ENCODE assay signal across 11 cellular contexts in the genomic region with DNA sequence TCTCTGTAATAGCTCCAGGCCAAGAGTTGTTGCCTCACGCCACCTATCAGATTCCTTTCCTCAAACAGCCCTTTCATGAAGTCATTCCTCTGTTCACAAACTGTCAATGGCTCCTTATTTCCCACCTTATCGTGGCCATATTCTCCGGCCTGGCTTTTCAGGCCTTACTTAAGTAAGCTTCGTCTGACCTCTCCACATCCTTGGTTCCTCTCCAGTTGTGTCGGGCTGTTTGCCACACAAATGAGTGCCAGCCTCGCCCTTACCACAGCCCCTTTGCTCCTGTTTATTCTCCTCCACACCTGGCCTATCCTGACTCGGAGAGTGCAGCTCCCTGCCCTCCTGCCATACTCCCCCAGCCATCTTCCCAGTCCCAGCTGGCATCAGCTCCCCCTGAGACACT. TPM values are rescaled to one million over a fixed set of nuclear protein-coding genes. Genes with fewer than 3 reads are reported as not detected.
DNase-seq lines count a peak whose midpoint lies in the region; ATAC-seq and TF ChIP-seq lines count a peak whose summit lies in the region.
"Had no signal": no experiment of that assay in that cellular context is flagged by ENCODE, and none has a peak within 500 bp of the region (broad histone marks: within the 10 kb centered on the region; RNA-seq: fewer than 3 reads in every experiment).

No MANE protein-coding gene starts in this region.

- ATAC-seq in activated B cell treated with CpG ODN at 0.5 μM for 24 hours (ENCODE audit: low read depth) (no peak), HG02852 (IDR thresholded peaks at IDR 0.05; ENCODE audit: unreplicated experiment) (no peak)
- no peak for ATAC-seq in stimulated activated memory B cell treated with anti-CD40 and anti-IgM and Interleukin-4, amounts not matched to agents 10 μg/mL and 1 μg/mL and 100 μg/mL, for 72 hours
- ATAC-seq: activated T-cell treated with anti-CD3 and anti-CD28 coated beads, Interleukin-2, amount 50 U/mL, for 4 hours had no signal

- H3K9me3 Mint-ChIP-seq in T-helper 1 cell treated with Interleukin-12 subunit alpha and Interleukin-12 subunit beta and Interleukin-4 antibody, amounts not matched to agents 30 μg/mL and 1 μg/mL, for 36 hours = no peaks in the 10 kb centered on the region
- no peaks in the 10 kb centered on the region for H3K9me3 Mint-ChIP-seq in activated B cell treated with CpG ODN at 0.5 μM for 24 hours
- H3K9me3 Mint-ChIP-seq in stimulated activated memory B cell treated with anti-CD40 and anti-IgM and Interleukin-4, amounts not matched to agents 10 μg/mL and 1 μg/mL and 100 μg/mL, for 72 hours = no peaks in the 10 kb centered on the region
- H3K9me3 Mint-ChIP-seq: activated T-cell treated with anti-CD3 and anti-CD28 coated beads, Interleukin-2, amount 50 U/mL, for 4 hours had no signal

- POLR2A ChIA-PET in activated B cell treated with CpG ODN at 0.5 μM for 24 hours (lab: Charles Lee) = interaction anchor here (1.4 to 1.7 kb wide), 2 partner anchors 20 to 22 kb away, joined by 3 to 6 read pairs; a partner anchor contains a TSS

- peaks cover 20% of the 10 kb centered on the region for H3K4me1 Mint-ChIP-seq in T-helper 1 cell treated with Interleukin-12 subunit alpha and Interleukin-12 subunit beta and Interleukin-4 antibody, amounts not matched to agents 30 μg/mL and 1 μg/mL, for 36 hours (ENCODE audit: low read depth)
- H3K4me1 Mint-ChIP-seq in activated B cell treated with CpG ODN at 0.5 μM for 24 hours = peaks cover 30% of the 10 kb centered on the region
- H3K4me1 Mint-ChIP-seq in stimulated activated memory B cell treated with anti-CD40 and anti-IgM and Interleukin-4, amounts not matched to agents 10 μg/mL and 1 μg/mL and 100 μg/mL, for 72 hours = peaks cover 51% of the 10 kb centered on the region

- no peak for DNase-seq in T-helper 1 cell
- DNase-seq in activated B cell treated with CpG ODN at 0.5 μM for 24 hours = peak; percentile 6
- peak; percentile 50 for DNase-seq in islet precursor cell
- DNase-seq in NCI-H1417 treated with DMSO at 0.1 percent for 48 hours (lab: John Stamatoyannopoulos, UW) = no peak
- DNase-seq in NK-92 (lab: John Stamatoyannopoulos, UW; ENCODE audit: unreplicated experiment) = no peak
- DNase-seq: activated T-cell treated with anti-CD3 and anti-CD28 coated beads, Interleukin-2, amount 50 U/mL, for 4 hours; DMS79 treated with DMSO at 0.1 percent for 48 hours; stimulated activated CD4-positive, alpha-beta T cell treated with anti-CD3 and anti-CD28 coated beads, Interleukin-15, amount 100 ng/mL, for 24 hours had no signal

- H3K27me3 Mint-ChIP-seq in T-helper 1 cell treated with Interleukin-12 subunit alpha and Interleukin-12 subunit beta and Interleukin-4 antibody, amounts not matched to agents 30 μg/mL and 1 μg/mL, for 36 hours (ENCODE audit: low read depth) = no peaks in the 10 kb centered on the region
- H3K27me3 Mint-ChIP-seq in activated B cell treated with CpG ODN at 0.5 μM for 24 hours = no peaks in the 10 kb centered on the region
- H3K27me3 Mint-ChIP-seq in stimulated activated memory B cell treated with anti-CD40 and anti-IgM and Interleukin-4, amounts not matched to agents 10 μg/mL and 1 μg/mL and 100 μg/mL, for 72 hours = no peaks in the 10 kb centered on the region

- CTCF ChIA-PET in activated B cell treated with CpG ODN at 0.5 μM for 24 hours (lab: Charles Lee) = interaction anchor here (1.0 to 3.3 kb wide), 4 partner anchors 10 to 201 kb away, joined by 3 to 11 read pairs (median 8); no protein-coding TSS in a partner anchor

- peak overlapping the region; percentile 59 for H3K4me3 Mint-ChIP-seq in T-helper 1 cell treated with Interleukin-12 subunit alpha and Interleukin-12 subunit beta and Interleukin-4 antibody, amounts not matched to agents 30 μg/mL and 1 μg/mL, for 36 hours
- peak overlapping the region; percentile 44 for H3K4me3 Mint-ChIP-seq in activated B cell treated with CpG ODN at 0.5 μM for 24 hours
- H3K4me3 Mint-ChIP-seq in stimulated activated memory B cell treated with anti-CD40 and anti-IgM and Interleukin-4, amounts not matched to agents 10 μg/mL and 1 μg/mL and 100 μg/mL, for 72 hours = peak overlapping the region; percentile 24
- H3K4me3 Mint-ChIP-seq: activated T-cell treated with anti-CD3 and anti-CD28 coated beads, Interleukin-2, amount 50 U/mL, for 4 hours had no signal

- intact Hi-C loops in activated B cell treated with CpG ODN at 0.5 μM for 24 hours (cut with micrococcal nuclease) = no loop called here

- peaks cover 16% of the 10 kb centered on the region for H3K36me3 Mint-ChIP-seq in T-helper 1 cell treated with Interleukin-12 subunit alpha and Interleukin-12 subunit beta and Interleukin-4 antibody, amounts not matched to agents 30 μg/mL and 1 μg/mL, for 36 hours (ENCODE audit: low read depth)
- peaks cover 22% of the 10 kb centered on the region for H3K36me3 Mint-ChIP-seq in activated B cell treated with CpG ODN at 0.5 μM for 24 hours (ENCODE audit: low read depth)
- H3K36me3 Mint-ChIP-seq in stimulated activated memory B cell treated with anti-CD40 and anti-IgM and Interleukin-4, amounts not matched to agents 10 μg/mL and 1 μg/mL and 100 μg/mL, for 72 hours = peaks cover 28% of the 10 kb centered on the region

- no peak overlapping the region for H3K27ac Mint-ChIP-seq in T-helper 1 cell treated with Interleukin-12 subunit alpha and Interleukin-12 subunit beta and Interleukin-4 antibody, amounts not matched to agents 30 μg/mL and 1 μg/mL, for 36 hours
- peak overlapping the region; percentile 10 for H3K27ac Mint-ChIP-seq in activated B cell treated with CpG ODN at 0.5 μM for 24 hours
- peak overlapping the region; percentile 1 for H3K27ac Mint-ChIP-seq in stimulated activated memory B cell treated with anti-CD40 and anti-IgM and Interleukin-4, amounts not matched to agents 10 μg/mL and 1 μg/mL and 100 μg/mL, for 72 hours

- no peak for TF ChIP-seq CTCF in activated B cell treated with CpG ODN at 0.5 μM for 24 hours (IDR thresholded peaks at IDR 0.05)

RNA-seq across cellular contexts. Expression of a gene that starts 2.0 kb away (rescaled TPM):
- total RNA-seq in activated B cell treated with CpG ODN at 0.5 μM for 24 hours = 65.1 and 71.2 TPM in 2 replicates

RNA-seq across cellular contexts. Expression of a gene that starts 3.7 kb away (rescaled TPM):
- 11.0 and 11.2 TPM in 2 replicates for total RNA-seq in activated B cell treated with CpG ODN at 0.5 μM for 24 hours

RNA-seq across cellular contexts. Expression of a gene that starts 18.9 kb away (rescaled TPM):
- total RNA-seq in activated B cell treated with CpG ODN at 0.5 μM for 24 hours = 41.7 and 45.3 TPM in 2 replicates

RNA-seq across cellular contexts. Expression of a gene that starts 22.4 kb away (rescaled TPM):
- 3.5 and 5.2 TPM in 2 replicates for total RNA-seq in activated B cell treated with CpG ODN at 0.5 μM for 24 hours

RNA-seq across cellular contexts. Expression of a gene that starts 52.2 kb away (rescaled TPM):
- 4.1 and 5.1 TPM in 2 replicates for total RNA-seq in activated B cell treated with CpG ODN at 0.5 μM for 24 hours

Comparison
In these comparisons a context has a peak if more than half of its experiments do, and no peak if none do; other contexts are left out.
1. DNase-seq: peak in activated B cell treated with CpG ODN at 0.5 μM for 24 hours (single experiment) and islet precursor cell (single experiment); none in T-helper 1 cell (0 of 5), NCI-H1417 treated with DMSO at 0.1 percent for 48 hours (single experiment) and NK-92 (single experiment).
2. Peak in every context shown above with its lines, with median percentiles within 50 percentile points of each other: H3K4me3 Mint-ChIP-seq.